Comparison of ENCODE assay signal across 1 cellular context in genomic region chr3:38346584-38347410, GRCh38.
TF ChIP-seq lines count a peak whose summit lies in the region.

XYLB (plus strand) TSS chr3:38346785; CDS start chr3:38346869, 84 bp downstream.

TF ChIP-seq in K562, 482 proteins besides CTCF, POLR2A, EP300 and RAD21 (continued from another document and continues in another):
- TF ChIP-seq CTCFL (IDR thresholded peaks at IDR 0.05; ENCODE audit: borderline replicate concordance, insufficient read depth, low read depth, low read length, poor library complexity, severe bottlenecking) (peak; percentile 100), ZNF165 (CRISPR knock-in tag; IDR thresholded peaks at IDR 0.05; ENCODE audit: borderline replicate concordance) (peak; percentile 68; the same call in 1 of the 2 replicates), POLR2AphosphoS5 (IDR thresholded peaks at IDR 0.05; ENCODE audit: control insufficient read depth, insufficient read depth, low read depth, low read length) (peak; percentile 56; the same call in 1 of the 2 replicates), RCOR1 (IDR thresholded peaks at IDR 0.05; ENCODE audit: borderline replicate concordance in 1 of 2, low read depth in 2 of 2, low read length in 2 of 2) (peak in 1 of 2 experiments; percentile 81; a peak in 2 of 4 replicates), MTF1 (CRISPR knock-in tag; IDR thresholded peaks at IDR 0.05; ENCODE audit: borderline replicate concordance) (no peak), LEF1 (IDR thresholded peaks at IDR 0.05) (no peak), ZBTB33 (CRISPR knock-in tag; IDR thresholded peaks at IDR 0.05) (peak; percentile 76), GABPB2 (CRISPR knock-in tag; conservative IDR thresholded peaks at IDR 0.05) (no peak), YY1 (IDR thresholded peaks at IDR 0.05; ENCODE audit: borderline replicate concordance in 1 of 3, control insufficient read depth in 1 of 3, extremely low read depth in 1 of 3, insufficient read depth in 3 of 3, insufficient read length in 1 of 3, insufficient replicate concordance in 2 of 3, low read depth in 1 of 3, low read length in 2 of 3) (peak; percentile 41 to 84 (median 68)), RFX1 (IDR thresholded peaks at IDR 0.05) (no peak), PTTG1 (tag; IDR thresholded peaks at IDR 0.05; ENCODE audit: low read depth) (no peak), MTA2 (IDR thresholded peaks at IDR 0.05; ENCODE audit: low read depth) (peak; percentile 52; the same call in 1 of the 2 replicates), DPF2 (IDR thresholded peaks at IDR 0.05) (peak; percentile 35; the same call in 1 of the 2 replicates), ZNF589 (CRISPR knock-in tag; IDR thresholded peaks at IDR 0.05; ENCODE audit: low read depth) (peak; percentile 46; the same call in 1 of the 2 replicates), THRA (IDR thresholded peaks at IDR 0.05) (no peak), ZNF717 (CRISPR knock-in tag; IDR thresholded peaks at IDR 0.05) (no peak), ZC3H11A (IDR thresholded peaks at IDR 0.05; ENCODE audit: low read depth, low read length) (no peak), MLLT1 (IDR thresholded peaks at IDR 0.05) (no peak), POLR2B (IDR thresholded peaks at IDR 0.05; ENCODE audit: low read depth, partially characterized antibody) (peak; percentile 59), ZNF232 (CRISPR knock-in tag; IDR thresholded peaks at IDR 0.05) (no peak; the same call in 1 of the 2 replicates), SOX6 (IDR thresholded peaks at IDR 0.05) (peak; percentile 72), ZNF511 (CRISPR knock-in tag; IDR thresholded peaks at IDR 0.05) (peak; percentile 97), SRSF9 (IDR thresholded peaks at IDR 0.05; ENCODE audit: borderline replicate concordance, low read depth, low read length) (no peak), PYGO2 (tag; IDR thresholded peaks at IDR 0.05) (no peak), E2F4 (CRISPR knock-in tag; IDR thresholded peaks at IDR 0.05; ENCODE audit: low read depth) (peak; percentile 50), CBFB (CRISPR knock-in tag; IDR thresholded peaks at IDR 0.05) (peak; percentile 95), MCM7 (IDR thresholded peaks at IDR 0.05) (no peak), DIDO1 (tag; IDR thresholded peaks at IDR 0.05; ENCODE audit: low read depth) (peak; percentile 67; the same call in 1 of the 2 replicates), ZNF518B (CRISPR knock-in tag; IDR thresholded peaks at IDR 0.05) (no peak), NFRKB (IDR thresholded peaks at IDR 0.05; ENCODE audit: low read depth) (no peak), HDAC2 (IDR thresholded peaks at IDR 0.05) (peak; percentile 28), ARID4B (CRISPR knock-in tag; IDR thresholded peaks at IDR 0.05) (peak; percentile 99), PHF8 (IDR thresholded peaks at IDR 0.05; ENCODE audit: borderline replicate concordance, low read length) (peak; percentile 92; the same call in 1 of the 2 replicates), HNRNPLL (IDR thresholded peaks at IDR 0.05; ENCODE audit: low read depth, low read length, poor library complexity, severe bottlenecking) (no peak), ELF2 (CRISPR knock-in tag; IDR thresholded peaks at IDR 0.05) (no peak), ARID3A (IDR thresholded peaks at IDR 0.05; ENCODE audit: borderline replicate concordance, low read depth, low read length) (no peak), ZEB2 (IDR thresholded peaks at IDR 0.05) (no peak; the same call in 1 of the 2 replicates), NR3C1 (CRISPR knock-in tag; IDR thresholded peaks at IDR 0.05) (peak; percentile 96), TFAP4 (CRISPR knock-in tag; IDR thresholded peaks at IDR 0.05; ENCODE audit: borderline replicate concordance) (peak; percentile 93), PTBP1 (IDR thresholded peaks at IDR 0.05; ENCODE audit: low read depth, low read length) (peak; percentile 88; the same call in 1 of the 2 replicates), ZNF431 (CRISPR knock-in tag; IDR thresholded peaks at IDR 0.05) (peak; percentile 85), KDM2B (CRISPR knock-in tag; IDR thresholded peaks at IDR 0.05) (peak; percentile 49; the same call in 1 of the 2 replicates), HNRNPK (IDR thresholded peaks at IDR 0.05; ENCODE audit: low read depth, low read length, poor library complexity, severe bottlenecking) (no peak), CXXC5 (CRISPR knock-in tag; IDR thresholded peaks at IDR 0.05) (peak; percentile 99)
